11 cellular contexts compared by ENCODE assay signal in the genomic region with DNA sequence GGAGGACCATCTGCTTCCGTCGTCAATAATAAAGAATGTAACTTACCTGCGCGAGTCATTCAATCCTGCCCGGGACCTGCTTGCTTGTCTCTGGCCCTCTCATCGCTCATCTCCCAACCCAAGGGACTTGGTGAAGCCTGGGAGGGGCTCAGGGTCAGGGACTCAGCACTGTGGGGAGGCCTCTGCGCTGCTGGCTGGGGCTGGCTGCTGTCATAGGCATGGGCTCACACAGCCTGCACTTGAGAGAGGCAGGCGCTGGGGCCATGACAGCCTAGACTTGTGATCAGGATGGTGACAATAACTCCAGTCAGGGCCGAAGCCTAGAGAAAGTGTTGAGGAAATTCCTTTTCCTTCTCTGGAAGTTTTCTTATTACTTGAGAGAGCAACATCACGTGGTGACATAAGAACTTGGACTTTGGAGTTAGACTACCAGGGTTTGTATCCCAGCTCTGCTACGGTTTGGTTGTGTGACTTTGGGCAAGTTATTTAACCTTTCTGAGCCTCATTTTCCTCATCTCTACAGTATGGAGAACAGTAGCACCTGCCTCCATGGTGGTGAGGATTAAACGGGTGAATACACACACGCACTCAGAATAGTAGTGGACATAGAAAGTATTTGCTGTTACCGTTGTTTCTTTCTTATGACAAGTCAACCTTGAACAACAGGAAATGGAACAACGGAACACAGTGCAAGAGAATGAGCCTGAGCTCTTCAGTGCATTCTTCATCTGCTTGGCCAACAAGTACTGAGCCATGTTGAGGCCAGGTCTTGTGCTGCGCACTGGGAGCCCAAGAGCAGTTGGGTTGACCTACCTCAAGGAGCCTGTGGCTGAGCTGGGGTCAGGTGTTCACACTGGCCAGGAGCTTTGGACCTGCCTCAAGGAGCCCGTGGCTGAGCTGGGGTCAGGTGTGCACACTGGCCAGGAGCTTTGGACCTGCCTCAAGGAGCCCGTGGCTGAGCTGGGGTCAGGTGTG.
DNase-seq lines count a peak whose midpoint lies in the region; ATAC-seq and TF ChIP-seq lines count a peak whose summit lies in the region.
"Had no signal": no experiment of that assay in that cellular context is flagged by ENCODE, and none has a peak within 500 bp of the region (broad histone marks: within the 10 kb centered on the region; RNA-seq: fewer than 3 reads in every experiment).

No MANE protein-coding gene starts in this region.

- WGBS in spleen, 5 donors = 69 to 86% (median 80%) methylated on average over 16 to 18 of the region's 18 CpGs

- peak overlapping the region; percentile 49 for H3K27ac Mint-ChIP-seq in activated CD4-positive, alpha-beta T cell treated with anti-CD3 and anti-CD28 coated beads for 36 hours
- no peak overlapping the region for H3K27ac Mint-ChIP-seq in activated CD4-positive, alpha-beta T cell treated with anti-CD3 and anti-CD28 coated beads, Interleukin-2, amount 10 ng/mL, durations not matched to agents 7 days and 5 days
- no peak overlapping the region for H3K27ac Mint-ChIP-seq in stimulated activated effector memory CD8-positive, alpha-beta T cell treated with anti-CD3 and anti-CD28 coated beads, Interleukin-12 subunit alpha, Interleukin-12 subunit beta, amount 100 ng/mL, for 72 hours

- intact Hi-C loops in activated CD4-positive, alpha-beta T cell treated with anti-CD3 and anti-CD28 coated beads for 36 hours (cut with DNase I, micrococcal nuclease) = no loop called here
- intact Hi-C loops in spleen (cut with DNase I; ENCODE audit: low total_unique reads) = loop anchor here (10.0 kb wide), 1 partner anchor 75 kb away; the partner anchor contains the start of gene TADA2B

- H3K36me3 ChIP-seq in spleen = peaks cover 0 to 47% (median 7%) of the 10 kb centered on the region in 6 donors

- CTCF ChIA-PET in activated CD4-positive, alpha-beta T cell treated with anti-CD3 and anti-CD28 coated beads for 36 hours (lab: Charles Lee) = no interaction called here
- CTCF ChIA-PET in activated CD4-positive, alpha-beta T cell treated with anti-CD3 and anti-CD28 coated beads, Interleukin-2, amount 10 ng/mL, durations not matched to agents 7 days and 5 days (lab: Charles Lee) = interaction anchor here (0.7 to 0.9 kb wide), 2 partner anchors 9 to 28 kb away, joined by 3 to 4 read pairs; no protein-coding TSS in a partner anchor

- H3K27me3 ChIP-seq in spleen (replicated peaks in 1 of 7) = no peaks in the 10 kb centered on the region

- H3K27me3 Mint-ChIP-seq in activated CD4-positive, alpha-beta T cell treated with anti-CD3 and anti-CD28 coated beads for 36 hours = no peaks in the 10 kb centered on the region
- H3K27me3 Mint-ChIP-seq in activated CD4-positive, alpha-beta T cell treated with anti-CD3 and anti-CD28 coated beads, Interleukin-2, amount 10 ng/mL, durations not matched to agents 7 days and 5 days = no peaks in the 10 kb centered on the region

- no peak overlapping the region for H3K4me3 Mint-ChIP-seq in activated CD4-positive, alpha-beta T cell treated with anti-CD3 and anti-CD28 coated beads for 36 hours
- H3K4me3 Mint-ChIP-seq in activated CD4-positive, alpha-beta T cell treated with anti-CD3 and anti-CD28 coated beads, Interleukin-2, amount 10 ng/mL, durations not matched to agents 7 days and 5 days = no peak overlapping the region
- H3K4me3 Mint-ChIP-seq in stimulated activated effector memory CD8-positive, alpha-beta T cell treated with anti-CD3 and anti-CD28 coated beads, Interleukin-12 subunit alpha, Interleukin-12 subunit beta, amount 100 ng/mL, for 72 hours = no peak overlapping the region

- TF ChIP-seq CTCF in spleen (IDR thresholded peaks at IDR 0.05 in 8 of 11, conservative IDR thresholded peaks at IDR 0.05 in 3 of 11) (no peak), coronary artery (IDR thresholded peaks at IDR 0.05) (no peak)

- peaks cover 3% of the 10 kb centered on the region for H3K36me3 Mint-ChIP-seq in activated CD4-positive, alpha-beta T cell treated with anti-CD3 and anti-CD28 coated beads for 36 hours (ENCODE audit: low read depth)
- H3K36me3 Mint-ChIP-seq in activated CD4-positive, alpha-beta T cell treated with anti-CD3 and anti-CD28 coated beads, Interleukin-2, amount 10 ng/mL, durations not matched to agents 7 days and 5 days (ENCODE audit: low read depth) = peaks cover 5% of the 10 kb centered on the region
- peaks cover 15% of the 10 kb centered on the region for H3K36me3 Mint-ChIP-seq in stimulated activated effector memory CD8-positive, alpha-beta T cell treated with anti-CD3 and anti-CD28 coated beads, Interleukin-12 subunit alpha, Interleukin-12 subunit beta, amount 100 ng/mL, for 72 hours

- no peak for DNase-seq in activated CD4-positive, alpha-beta T cell treated with anti-CD3 and anti-CD28 coated beads for 36 hours
- no peak for DNase-seq in activated CD4-positive, alpha-beta T cell treated with anti-CD3 and anti-CD28 coated beads, Interleukin-2, amount 10 ng/mL, durations not matched to agents 7 days and 5 days
- DNase-seq in NCI-H2171 treated with DMSO at 0.1 percent for 48 hours (lab: John Stamatoyannopoulos, UW) (peak; percentile 80), spleen (peak; percentile 75), coronary artery (ENCODE audit: low spot score) (no peak)
- DNase-seq in activated naive CD4-positive, alpha-beta T cell treated with anti-CD3 and anti-CD28 coated beads, Interleukin-2, amount 50 U/mL, for 16 hours = no peak
- DNase-seq in stimulated activated effector memory CD8-positive, alpha-beta T cell treated with anti-CD3 and anti-CD28 coated beads, Interleukin-12 subunit alpha, Interleukin-12 subunit beta, amount 100 ng/mL, for 72 hours (ENCODE audit: low spot score in 2 of 2) = no peak
- DNase-seq: 8988T, activated gamma-delta T cell, SW 1271 had no signal

- TF ChIP-seq POLR2A in spleen (IDR thresholded peaks at IDR 0.05) = no peak

- POLR2A ChIA-PET in activated CD4-positive, alpha-beta T cell treated with anti-CD3 and anti-CD28 coated beads for 36 hours (lab: Charles Lee) = no interaction called here
- POLR2A ChIA-PET in activated CD4-positive, alpha-beta T cell treated with anti-CD3 and anti-CD28 coated beads, Interleukin-2, amount 10 ng/mL, durations not matched to agents 7 days and 5 days (lab: Charles Lee) = no interaction called here

- no peaks in the 10 kb centered on the region for H3K9me3 Mint-ChIP-seq in activated CD4-positive, alpha-beta T cell treated with anti-CD3 and anti-CD28 coated beads for 36 hours (ENCODE audit: low read depth)
- H3K9me3 Mint-ChIP-seq in activated CD4-positive, alpha-beta T cell treated with anti-CD3 and anti-CD28 coated beads, Interleukin-2, amount 10 ng/mL, durations not matched to agents 7 days and 5 days = no peaks in the 10 kb centered on the region
- H3K9me3 Mint-ChIP-seq in stimulated activated effector memory CD8-positive, alpha-beta T cell treated with anti-CD3 and anti-CD28 coated beads, Interleukin-12 subunit alpha, Interleukin-12 subunit beta, amount 100 ng/mL, for 72 hours = no peaks in the 10 kb centered on the region

- H3K4me3 ChIP-seq in spleen (no peak overlapping the region), coronary artery (no peak overlapping the region)

- peaks cover 8 to 91% (median 42%) of the 10 kb centered on the region in 6 donors for H3K4me1 ChIP-seq in spleen

- peak overlapping the region in 5 of 8 donors; percentile 1 to 65 (median 31) for H3K27ac ChIP-seq in spleen
- no peak overlapping the region for H3K27ac ChIP-seq in coronary artery

- no peaks in the 10 kb centered on the region for H3K9me3 ChIP-seq in spleen

- no peak for ATAC-seq in activated CD4-positive, alpha-beta T cell treated with anti-CD3 and anti-CD28 coated beads for 36 hours
- peak; percentile 80 for ATAC-seq in HG02759 (IDR thresholded peaks at IDR 0.05; ENCODE audit: unreplicated experiment)
- no peak for ATAC-seq in stimulated activated effector memory CD8-positive, alpha-beta T cell treated with anti-CD3 and anti-CD28 coated beads, Interleukin-12 subunit alpha, Interleukin-12 subunit beta, amount 100 ng/mL, for 72 hours

- peaks cover 16% of the 10 kb centered on the region for H3K4me1 Mint-ChIP-seq in activated CD4-positive, alpha-beta T cell treated with anti-CD3 and anti-CD28 coated beads for 36 hours
- H3K4me1 Mint-ChIP-seq in activated CD4-positive, alpha-beta T cell treated with anti-CD3 and anti-CD28 coated beads, Interleukin-2, amount 10 ng/mL, durations not matched to agents 7 days and 5 days = peaks cover 18% of the 10 kb centered on the region
- peaks cover 36% of the 10 kb centered on the region for H3K4me1 Mint-ChIP-seq in stimulated activated effector memory CD8-positive, alpha-beta T cell treated with anti-CD3 and anti-CD28 coated beads, Interleukin-12 subunit alpha, Interleukin-12 subunit beta, amount 100 ng/mL, for 72 hours

Comparison
In these comparisons a context has a peak if more than half of its experiments do, and no peak if none do; other contexts are left out.
1. DNase-seq: peak in NCI-H2171 treated with DMSO at 0.1 percent for 48 hours (single experiment) and spleen (single experiment); none in activated CD4-positive, alpha-beta T cell treated with anti-CD3 and anti-CD28 coated beads for 36 hours (single experiment), activated CD4-positive, alpha-beta T cell treated with anti-CD3 and anti-CD28 coated beads, Interleukin-2, amount 10 ng/mL, durations not matched to agents 7 days and 5 days (single experiment), activated naive CD4-positive, alpha-beta T cell treated with anti-CD3 and anti-CD28 coated beads, Interleukin-2, amount 50 U/mL, for 16 hours (single experiment), stimulated activated effector memory CD8-positive, alpha-beta T cell treated with anti-CD3 and anti-CD28 coated beads, Interleukin-12 subunit alpha, Interleukin-12 subunit beta, amount 100 ng/mL, for 72 hours (0 of 2) and coronary artery (single experiment).
2. H3K27ac ChIP-seq: peak in spleen (5 of 8); none in coronary artery (0 of 2).